Comparison of ENCODE assay signal across 1 cellular context in genomic region chr5:96880402-96881164, GRCh38.
TF ChIP-seq lines count a peak whose summit lies in the region.

No MANE protein-coding gene starts in this region.

TF ChIP-seq in HepG2, 621 proteins besides CTCF, POLR2A, EP300 and RAD21:
- TF ChIP-seq HIC2 (CRISPR knock-in tag; IDR thresholded peaks at IDR 0.05; ENCODE audit: low read depth) (no peak), POGZ (CRISPR knock-in tag; IDR thresholded peaks at IDR 0.05) (no peak), ZNF790 (CRISPR knock-in tag; IDR thresholded peaks at IDR 0.05; ENCODE audit: borderline replicate concordance) (no peak), HNF4A (CRISPR knock-in tag; IDR thresholded peaks at IDR 0.05) (no peak), FIP1L1 (IDR thresholded peaks at IDR 0.05; ENCODE audit: borderline replicate concordance, insufficient read depth, low read depth, low read length) (no peak), KLF15 (CRISPR knock-in tag; IDR thresholded peaks at IDR 0.05; ENCODE audit: borderline replicate concordance) (no peak), CBFB (CRISPR knock-in tag; IDR thresholded peaks at IDR 0.05) (no peak), ZNF274 (CRISPR knock-in tag; IDR thresholded peaks at IDR 0.05) (no peak), ZNF782 (CRISPR knock-in tag; IDR thresholded peaks at IDR 0.05; ENCODE audit: borderline replicate concordance) (no peak), IKZF5 (CRISPR knock-in tag; IDR thresholded peaks at IDR 0.05) (no peak), ZNF33A (CRISPR knock-in tag; IDR thresholded peaks at IDR 0.05; ENCODE audit: borderline replicate concordance) (no peak), ETV5 (CRISPR knock-in tag; IDR thresholded peaks at IDR 0.05; ENCODE audit: borderline replicate concordance) (no peak), ZMAT5 (CRISPR knock-in tag; IDR thresholded peaks at IDR 0.05; ENCODE audit: borderline replicate concordance, low read depth) (no peak), SP1 (IDR thresholded peaks at IDR 0.05) (no peak), SP1 (CRISPR knock-in tag; IDR thresholded peaks at IDR 0.05) (no peak)
